ENCODE assay signal across 1 cellular context in the genomic region with DNA sequence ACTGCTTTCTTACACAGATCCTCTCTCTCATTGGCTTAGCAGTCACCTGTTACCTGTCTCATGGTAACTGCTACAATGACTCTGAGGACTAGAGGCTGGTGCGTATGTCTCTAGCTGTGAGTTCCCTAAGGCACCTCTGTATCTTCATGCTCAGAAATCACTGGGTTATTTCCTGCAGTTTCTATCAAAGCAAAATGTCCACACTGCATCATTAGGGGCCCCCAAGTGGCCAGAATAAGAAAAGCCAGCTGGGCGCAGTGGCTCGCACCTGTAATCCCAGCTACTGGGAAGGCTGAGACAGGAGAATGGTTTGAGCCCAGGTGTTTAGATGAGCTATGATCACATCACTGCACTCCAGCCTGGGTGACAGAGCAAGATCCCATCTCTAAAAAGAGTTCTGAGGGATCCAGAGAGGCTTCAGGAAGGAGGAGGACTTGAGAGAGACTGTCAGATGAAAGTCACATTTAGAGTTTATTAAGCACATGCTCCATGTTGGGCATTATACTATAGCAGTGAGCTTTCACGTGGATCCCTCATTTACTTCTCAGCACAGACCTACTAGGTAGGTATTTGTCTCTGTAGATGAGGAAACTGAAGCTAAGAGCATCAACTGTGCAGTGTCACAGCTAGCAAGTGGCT.
TF ChIP-seq lines count a peak whose summit lies in the region.

No MANE protein-coding gene starts in this region.

TF ChIP-seq in GM12878, 131 proteins besides CTCF, POLR2A, EP300 and RAD21:
- TF ChIP-seq TCF12 (IDR thresholded peaks at IDR 0.05; ENCODE audit: low read depth, low read length) (peak; percentile 61; the same call in 1 of the 2 replicates), RCOR1 (conservative IDR thresholded peaks at IDR 0.05; ENCODE audit: low read depth, low read length) (no peak), BMI1 (IDR thresholded peaks at IDR 0.05; ENCODE audit: borderline replicate concordance) (no peak), MTA2 (IDR thresholded peaks at IDR 0.05; ENCODE audit: low read depth) (0 out of 2 replicates have a peak, but pooled peaks have one; percentile 8), FOXK2 (IDR thresholded peaks at IDR 0.05) (no peak), SRF (IDR thresholded peaks at IDR 0.05; ENCODE audit: low read depth in 2 of 2, low read length in 2 of 2) (no peak), LARP7 (IDR thresholded peaks at IDR 0.05) (no peak), EGR1 (IDR thresholded peaks at IDR 0.05; ENCODE audit: borderline replicate concordance in 1 of 2, low read depth in 2 of 2, low read length in 2 of 2) (no peak), BHLHE40 (IDR thresholded peaks at IDR 0.05; ENCODE audit: borderline replicate concordance in 1 of 2, low read depth in 2 of 2, low read length in 1 of 2) (no peak), RB1 (IDR thresholded peaks at IDR 0.05; ENCODE audit: borderline replicate concordance) (peak; percentile 57; the same call in 1 of the 2 replicates), YY1 (IDR thresholded peaks at IDR 0.05; ENCODE audit: low read depth, low read length) (peak; percentile 84), SMARCA5 (IDR thresholded peaks at IDR 0.05) (peak; percentile 72; the same call in 1 of the 2 replicates), NFXL1 (IDR thresholded peaks at IDR 0.05; ENCODE audit: borderline replicate concordance) (no peak), SP1 (IDR thresholded peaks at IDR 0.05; ENCODE audit: low read depth, low read length) (no peak), MEF2B (IDR thresholded peaks at IDR 0.05; ENCODE audit: partially characterized antibody, poor library complexity, severe bottlenecking) (peak; percentile 45), POU2F2 (IDR thresholded peaks at IDR 0.05; ENCODE audit: borderline replicate concordance, low read depth, low read length) (0 out of 3 replicates have a peak, but pooled peaks have one; percentile 55), SMC3 (IDR thresholded peaks at IDR 0.05; ENCODE audit: borderline replicate concordance, low read length) (peak; percentile 83), ZNF24 (IDR thresholded peaks at IDR 0.05) (peak; percentile 85), TCF3 (IDR thresholded peaks at IDR 0.05; ENCODE audit: borderline replicate concordance, insufficient read depth, low read depth, low read length) (peak; percentile 21; the same call in 1 of the 2 replicates), STAT1 (conservative IDR thresholded peaks at IDR 0.05) (no peak), CEBPB (IDR thresholded peaks at IDR 0.05; ENCODE audit: borderline replicate concordance in 1 of 2, low read depth in 2 of 2, low read length in 2 of 2) (no peak), IKZF1 (conservative IDR thresholded peaks at IDR 0.05) (peak; percentile 15; the same call in 1 of the 2 replicates), CHD2 (IDR thresholded peaks at IDR 0.05; ENCODE audit: borderline replicate concordance, low read depth, low read length) (0 out of 2 replicates have a peak, but pooled peaks have one; percentile 34), NRF1 (conservative IDR thresholded peaks at IDR 0.05; ENCODE audit: low read depth, low read length) (no peak)
- TF ChIP-seq, protein P1, sequence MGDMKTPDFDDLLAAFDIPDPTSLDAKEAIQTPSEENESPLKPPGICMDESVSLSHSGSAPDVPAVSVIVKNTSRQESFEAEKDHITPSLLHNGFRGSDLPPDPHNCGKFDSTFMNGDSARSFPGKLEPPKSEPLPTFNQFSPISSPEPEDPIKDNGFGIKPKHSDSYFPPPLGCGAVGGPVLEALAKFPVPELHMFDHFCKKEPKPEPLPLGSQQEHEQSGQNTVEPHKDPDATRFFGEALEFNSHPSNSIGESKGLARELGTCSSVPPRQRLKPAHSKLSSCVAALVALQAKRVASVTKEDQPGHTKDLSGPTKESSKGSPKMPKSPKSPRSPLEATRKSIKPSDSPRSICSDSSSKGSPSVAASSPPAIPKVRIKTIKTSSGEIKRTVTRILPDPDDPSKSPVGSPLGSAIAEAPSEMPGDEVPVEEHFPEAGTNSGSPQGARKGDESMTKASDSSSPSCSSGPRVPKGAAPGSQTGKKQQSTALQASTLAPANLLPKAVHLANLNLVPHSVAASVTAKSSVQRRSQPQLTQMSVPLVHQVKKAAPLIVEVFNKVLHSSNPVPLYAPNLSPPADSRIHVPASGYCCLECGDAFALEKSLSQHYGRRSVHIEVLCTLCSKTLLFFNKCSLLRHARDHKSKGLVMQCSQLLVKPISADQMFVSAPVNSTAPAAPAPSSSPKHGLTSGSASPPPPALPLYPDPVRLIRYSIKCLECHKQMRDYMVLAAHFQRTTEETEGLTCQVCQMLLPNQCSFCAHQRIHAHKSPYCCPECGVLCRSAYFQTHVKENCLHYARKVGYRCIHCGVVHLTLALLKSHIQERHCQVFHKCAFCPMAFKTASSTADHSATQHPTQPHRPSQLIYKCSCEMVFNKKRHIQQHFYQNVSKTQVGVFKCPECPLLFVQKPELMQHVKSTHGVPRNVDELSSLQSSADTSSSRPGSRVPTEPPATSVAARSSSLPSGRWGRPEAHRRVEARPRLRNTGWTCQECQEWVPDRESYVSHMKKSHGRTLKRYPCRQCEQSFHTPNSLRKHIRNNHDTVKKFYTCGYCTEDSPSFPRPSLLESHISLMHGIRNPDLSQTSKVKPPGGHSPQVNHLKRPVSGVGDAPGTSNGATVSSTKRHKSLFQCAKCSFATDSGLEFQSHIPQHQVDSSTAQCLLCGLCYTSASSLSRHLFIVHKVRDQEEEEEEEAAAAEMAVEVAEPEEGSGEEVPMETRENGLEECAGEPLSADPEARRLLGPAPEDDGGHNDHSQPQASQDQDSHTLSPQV (IDR thresholded peaks at IDR 0.05), result peak; percentile 69; the same call in 1 of the 2 replicates
- TF ChIP-seq, protein P2, sequence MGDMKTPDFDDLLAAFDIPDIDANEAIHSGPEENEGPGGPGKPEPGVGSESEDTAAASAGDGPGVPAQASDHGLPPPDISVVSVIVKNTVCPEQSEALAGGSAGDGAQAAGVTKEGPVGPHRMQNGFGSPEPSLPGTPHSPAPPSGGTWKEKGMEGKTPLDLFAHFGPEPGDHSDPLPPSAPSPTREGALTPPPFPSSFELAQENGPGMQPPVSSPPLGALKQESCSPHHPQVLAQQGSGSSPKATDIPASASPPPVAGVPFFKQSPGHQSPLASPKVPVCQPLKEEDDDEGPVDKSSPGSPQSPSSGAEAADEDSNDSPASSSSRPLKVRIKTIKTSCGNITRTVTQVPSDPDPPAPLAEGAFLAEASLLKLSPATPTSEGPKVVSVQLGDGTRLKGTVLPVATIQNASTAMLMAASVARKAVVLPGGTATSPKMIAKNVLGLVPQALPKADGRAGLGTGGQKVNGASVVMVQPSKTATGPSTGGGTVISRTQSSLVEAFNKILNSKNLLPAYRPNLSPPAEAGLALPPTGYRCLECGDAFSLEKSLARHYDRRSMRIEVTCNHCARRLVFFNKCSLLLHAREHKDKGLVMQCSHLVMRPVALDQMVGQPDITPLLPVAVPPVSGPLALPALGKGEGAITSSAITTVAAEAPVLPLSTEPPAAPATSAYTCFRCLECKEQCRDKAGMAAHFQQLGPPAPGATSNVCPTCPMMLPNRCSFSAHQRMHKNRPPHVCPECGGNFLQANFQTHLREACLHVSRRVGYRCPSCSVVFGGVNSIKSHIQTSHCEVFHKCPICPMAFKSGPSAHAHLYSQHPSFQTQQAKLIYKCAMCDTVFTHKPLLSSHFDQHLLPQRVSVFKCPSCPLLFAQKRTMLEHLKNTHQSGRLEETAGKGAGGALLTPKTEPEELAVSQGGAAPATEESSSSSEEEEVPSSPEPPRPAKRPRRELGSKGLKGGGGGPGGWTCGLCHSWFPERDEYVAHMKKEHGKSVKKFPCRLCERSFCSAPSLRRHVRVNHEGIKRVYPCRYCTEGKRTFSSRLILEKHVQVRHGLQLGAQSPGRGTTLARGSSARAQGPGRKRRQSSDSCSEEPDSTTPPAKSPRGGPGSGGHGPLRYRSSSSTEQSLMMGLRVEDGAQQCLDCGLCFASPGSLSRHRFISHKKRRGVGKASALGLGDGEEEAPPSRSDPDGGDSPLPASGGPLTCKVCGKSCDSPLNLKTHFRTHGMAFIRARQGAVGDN (IDR thresholded peaks at IDR 0.05), result peak; percentile 46; the same call in 1 of the 2 replicates
- TF ChIP-seq, protein P3, sequence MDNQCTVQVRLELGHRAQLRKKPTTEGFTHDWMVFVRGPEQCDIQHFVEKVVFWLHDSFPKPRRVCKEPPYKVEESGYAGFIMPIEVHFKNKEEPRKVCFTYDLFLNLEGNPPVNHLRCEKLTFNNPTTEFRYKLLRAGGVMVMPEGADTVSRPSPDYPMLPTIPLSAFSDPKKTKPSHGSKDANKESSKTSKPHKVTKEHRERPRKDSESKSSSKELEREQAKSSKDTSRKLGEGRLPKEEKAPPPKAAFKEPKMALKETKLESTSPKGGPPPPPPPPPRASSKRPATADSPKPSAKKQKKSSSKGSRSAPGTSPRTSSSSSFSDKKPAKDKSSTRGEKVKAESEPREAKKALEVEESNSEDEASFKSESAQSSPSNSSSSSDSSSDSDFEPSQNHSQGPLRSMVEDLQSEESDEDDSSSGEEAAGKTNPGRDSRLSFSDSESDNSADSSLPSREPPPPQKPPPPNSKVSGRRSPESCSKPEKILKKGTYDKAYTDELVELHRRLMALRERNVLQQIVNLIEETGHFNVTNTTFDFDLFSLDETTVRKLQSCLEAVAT (IDR thresholded peaks at IDR 0.05), result 0 out of 2 replicates have a peak, but pooled peaks have one; percentile 4
- TF ChIP-seq, protein P4, sequence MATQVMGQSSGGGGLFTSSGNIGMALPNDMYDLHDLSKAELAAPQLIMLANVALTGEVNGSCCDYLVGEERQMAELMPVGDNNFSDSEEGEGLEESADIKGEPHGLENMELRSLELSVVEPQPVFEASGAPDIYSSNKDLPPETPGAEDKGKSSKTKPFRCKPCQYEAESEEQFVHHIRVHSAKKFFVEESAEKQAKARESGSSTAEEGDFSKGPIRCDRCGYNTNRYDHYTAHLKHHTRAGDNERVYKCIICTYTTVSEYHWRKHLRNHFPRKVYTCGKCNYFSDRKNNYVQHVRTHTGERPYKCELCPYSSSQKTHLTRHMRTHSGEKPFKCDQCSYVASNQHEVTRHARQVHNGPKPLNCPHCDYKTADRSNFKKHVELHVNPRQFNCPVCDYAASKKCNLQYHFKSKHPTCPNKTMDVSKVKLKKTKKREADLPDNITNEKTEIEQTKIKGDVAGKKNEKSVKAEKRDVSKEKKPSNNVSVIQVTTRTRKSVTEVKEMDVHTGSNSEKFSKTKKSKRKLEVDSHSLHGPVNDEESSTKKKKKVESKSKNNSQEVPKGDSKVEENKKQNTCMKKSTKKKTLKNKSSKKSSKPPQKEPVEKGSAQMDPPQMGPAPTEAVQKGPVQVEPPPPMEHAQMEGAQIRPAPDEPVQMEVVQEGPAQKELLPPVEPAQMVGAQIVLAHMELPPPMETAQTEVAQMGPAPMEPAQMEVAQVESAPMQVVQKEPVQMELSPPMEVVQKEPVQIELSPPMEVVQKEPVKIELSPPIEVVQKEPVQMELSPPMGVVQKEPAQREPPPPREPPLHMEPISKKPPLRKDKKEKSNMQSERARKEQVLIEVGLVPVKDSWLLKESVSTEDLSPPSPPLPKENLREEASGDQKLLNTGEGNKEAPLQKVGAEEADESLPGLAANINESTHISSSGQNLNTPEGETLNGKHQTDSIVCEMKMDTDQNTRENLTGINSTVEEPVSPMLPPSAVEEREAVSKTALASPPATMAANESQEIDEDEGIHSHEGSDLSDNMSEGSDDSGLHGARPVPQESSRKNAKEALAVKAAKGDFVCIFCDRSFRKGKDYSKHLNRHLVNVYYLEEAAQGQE (IDR thresholded peaks at IDR 0.05; ENCODE audit: low read depth, low read length), result no peak
- TF ChIP-seq, protein P5, sequence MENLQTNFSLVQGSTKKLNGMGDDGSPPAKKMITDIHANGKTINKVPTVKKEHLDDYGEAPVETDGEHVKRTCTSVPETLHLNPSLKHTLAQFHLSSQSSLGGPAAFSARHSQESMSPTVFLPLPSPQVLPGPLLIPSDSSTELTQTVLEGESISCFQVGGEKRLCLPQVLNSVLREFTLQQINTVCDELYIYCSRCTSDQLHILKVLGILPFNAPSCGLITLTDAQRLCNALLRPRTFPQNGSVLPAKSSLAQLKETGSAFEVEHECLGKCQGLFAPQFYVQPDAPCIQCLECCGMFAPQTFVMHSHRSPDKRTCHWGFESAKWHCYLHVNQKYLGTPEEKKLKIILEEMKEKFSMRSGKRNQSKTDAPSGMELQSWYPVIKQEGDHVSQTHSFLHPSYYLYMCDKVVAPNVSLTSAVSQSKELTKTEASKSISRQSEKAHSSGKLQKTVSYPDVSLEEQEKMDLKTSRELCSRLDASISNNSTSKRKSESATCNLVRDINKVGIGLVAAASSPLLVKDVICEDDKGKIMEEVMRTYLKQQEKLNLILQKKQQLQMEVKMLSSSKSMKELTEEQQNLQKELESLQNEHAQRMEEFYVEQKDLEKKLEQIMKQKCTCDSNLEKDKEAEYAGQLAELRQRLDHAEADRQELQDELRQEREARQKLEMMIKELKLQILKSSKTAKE (IDR thresholded peaks at IDR 0.05; ENCODE audit: low read depth, poor library complexity, severe bottlenecking), result peak; percentile 29
